ENCODE assay signal across 1 cellular context in the genomic region with DNA sequence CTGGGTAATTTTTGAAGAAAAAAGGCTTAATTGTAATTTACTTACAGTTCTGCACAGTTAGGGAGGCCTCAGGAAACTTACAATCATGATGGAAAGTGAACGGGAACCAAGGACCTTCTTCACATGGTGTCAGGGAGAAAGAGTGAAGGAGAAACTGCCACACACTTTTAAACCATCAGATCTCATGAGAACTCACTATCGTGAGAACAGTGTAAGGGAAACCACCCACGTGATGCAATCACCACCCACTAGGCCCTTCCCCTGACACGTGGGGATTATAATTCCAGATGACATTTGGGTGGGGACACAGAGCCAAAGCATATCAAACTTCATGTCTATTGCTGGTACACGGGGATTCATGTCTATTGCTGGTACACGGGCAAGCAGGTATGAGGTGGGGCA.
TF ChIP-seq lines count a peak whose summit lies in the region.

No MANE protein-coding gene starts in this region.

TF ChIP-seq in HEK293T, 16 proteins besides CTCF, POLR2A, EP300 and RAD21:
- TF ChIP-seq L3MBTL2 (conservative IDR thresholded peaks at IDR 0.05) (0 out of 2 replicates have a peak, but pooled peaks have one; percentile 30), FOXA1 (IDR thresholded peaks at IDR 0.05) (no peak), HDGF (IDR thresholded peaks at IDR 0.05; ENCODE audit: borderline replicate concordance) (no peak)
